In the genomic region with DNA sequence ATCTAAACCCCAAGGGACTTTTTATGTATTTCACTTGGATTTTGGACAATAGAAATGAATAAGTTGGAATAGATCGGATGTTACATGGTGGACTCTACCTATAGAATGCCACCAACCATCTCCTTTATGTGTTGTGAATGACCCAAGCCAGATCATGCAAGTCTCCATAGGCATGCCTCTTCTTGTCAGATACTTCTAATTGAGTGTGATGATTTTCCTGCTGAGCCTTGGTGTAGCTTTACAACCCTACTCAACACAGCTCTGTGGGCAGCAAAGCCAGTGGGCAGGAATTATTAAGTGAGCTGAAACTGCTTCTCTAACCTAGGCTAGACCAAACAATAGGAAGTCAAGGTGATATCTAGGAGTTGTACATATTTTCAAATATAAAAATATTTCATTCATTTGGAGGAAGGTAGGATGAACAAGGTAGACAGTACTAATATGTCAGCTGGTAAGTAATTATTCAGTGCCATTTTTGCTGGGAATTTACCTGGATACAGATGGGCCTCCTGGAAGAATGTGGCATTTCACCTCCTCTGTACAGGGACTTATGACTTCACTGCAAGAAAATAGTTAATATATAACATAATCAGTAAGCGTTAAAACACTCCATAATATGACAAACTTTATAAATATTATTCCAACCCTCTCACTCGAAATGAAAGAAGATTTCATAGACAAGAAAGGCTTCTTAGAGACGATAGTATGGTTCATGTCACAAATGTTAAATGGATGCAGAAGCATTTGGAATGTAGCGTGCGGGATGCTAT, we compare ENCODE assay signal across 36 cellular contexts.
"Had no signal": no experiment of that assay in that cellular context is flagged by ENCODE, and none has a peak within 500 bp of the region (broad histone marks: within the 10 kb centered on the region; RNA-seq: fewer than 3 reads in every experiment).

No MANE protein-coding gene starts in this region.

- H3K4me3 ChIP-seq: cardiac muscle cell, MG63, PC-9 had no signal

- H3K27ac ChIP-seq: cardiac muscle cell, PC-9, RWPE1, VCaP had no signal

- DNase-seq: activated B cell treated with CpG ODN at 0.5 μM for 24 hours; activated CD4-positive, alpha-beta memory T cell treated with anti-CD3 and anti-CD28 coated beads for 36 hours; activated CD4-positive, alpha-beta T cell treated with anti-CD3 and anti-CD28 coated beads for 4 hours; activated CD4-positive, alpha-beta T cell treated with anti-CD3 and anti-CD28 coated beads, Interleukin-2, amount 50 U/mL, for 1 hour; activated CD4-positive, CD25-positive, alpha-beta regulatory T cell treated with anti-CD3 and anti-CD28 coated beads, Interleukin-2, amount 50 U/mL, for 72 hours; activated CD8-positive, alpha-beta memory T cell treated with anti-CD3 and anti-CD28 coated beads, Interleukin-2, amount 50 U/mL, for 4 hours; activated effector memory CD4-positive, alpha-beta T cell treated with Interleukin-2 at 50 U/mL for 16 hours; activated naive CD4-positive, alpha-beta T cell treated with anti-CD3 and anti-CD28 coated beads, Interleukin-2, amount 10 ng/mL, durations not matched to agents 7 days and 5 days; activated naive CD8-positive, alpha-beta T cell treated with anti-CD3 and anti-CD28 coated beads, Interleukin-2, amount 50 U/mL, for 24 hours; activated T-cell treated with anti-CD3 and anti-CD28 coated beads for 4 hours; activated T-cell treated with anti-CD3 and anti-CD28 coated beads, Interleukin-2, amount 50 U/mL, for 4 hours; anterior cingulate cortex; Kasumi-1; KG1; MG63; NCI-H1048; NCI-H1105 treated with DMSO at 0.1 percent for 48 hours; NCI-H1436 treated with DMSO at 0.1 percent for 48 hours; NCI-H187; NCI-H2029 treated with DMSO at 0.1 percent for 48 hours; NCI-H2107; NCI-H226; NCI-H446 treated with DMSO at 0.1 percent for 48 hours; NCI-H524; NK-92 treated with Interleukin-12 subunit alpha and Interleukin-12 subunit beta, amount 100 ng/mL, for 24 hours; PC-9; SIG-M5; T-cell; T-helper 2 cell; T-helper 9 cell had no signal

- H3K4me1 Mint-ChIP-seq: activated B cell treated with CpG ODN at 0.5 μM for 24 hours; activated naive CD4-positive, alpha-beta T cell treated with anti-CD3 and anti-CD28 coated beads, Interleukin-2, amount 10 ng/mL, durations not matched to agents 7 days and 5 days; activated naive CD8-positive, alpha-beta T cell treated with anti-CD3 and anti-CD28 coated beads, Interleukin-2, amount 50 U/mL, for 24 hours; central memory CD8-positive, alpha-beta T cell; T-cell had no signal

- H3K9me3 ChIP-seq: MG63 had no signal

- H3K4me3 Mint-ChIP-seq: activated B cell treated with CpG ODN at 0.5 μM for 24 hours; activated CD4-positive, alpha-beta memory T cell treated with anti-CD3 and anti-CD28 coated beads for 36 hours; activated naive CD4-positive, alpha-beta T cell treated with anti-CD3 and anti-CD28 coated beads, Interleukin-2, amount 10 ng/mL, durations not matched to agents 7 days and 5 days; activated naive CD8-positive, alpha-beta T cell; activated naive CD8-positive, alpha-beta T cell treated with anti-CD3 and anti-CD28 coated beads, Interleukin-2, amount 50 U/mL, for 24 hours; activated T-cell treated with anti-CD3 and anti-CD28 coated beads, Interleukin-2, amount 50 U/mL, for 4 hours; brain; central memory CD8-positive, alpha-beta T cell; T-cell had no signal

- H2AFZ ChIP-seq: PC-9 had no signal

- H3K4me2 ChIP-seq: PC-9 had no signal

- H3K27me3 ChIP-seq: MG63 had no signal

- H3K27ac Mint-ChIP-seq: activated B cell treated with CpG ODN at 0.5 μM for 24 hours; activated CD4-positive, alpha-beta memory T cell treated with anti-CD3 and anti-CD28 coated beads for 36 hours; activated naive CD4-positive, alpha-beta T cell treated with anti-CD3 and anti-CD28 coated beads, Interleukin-2, amount 10 ng/mL, durations not matched to agents 7 days and 5 days; activated naive CD8-positive, alpha-beta T cell; activated naive CD8-positive, alpha-beta T cell treated with anti-CD3 and anti-CD28 coated beads, Interleukin-2, amount 50 U/mL, for 24 hours; brain; T-cell had no signal

- H3K36me3 ChIP-seq: cardiac muscle cell, MG63 had no signal

- H3K36me3 Mint-ChIP-seq: activated CD4-positive, alpha-beta memory T cell treated with anti-CD3 and anti-CD28 coated beads for 36 hours; activated naive CD4-positive, alpha-beta T cell treated with anti-CD3 and anti-CD28 coated beads, Interleukin-2, amount 10 ng/mL, durations not matched to agents 7 days and 5 days; activated naive CD8-positive, alpha-beta T cell; brain; T-cell had no signal

- H3K27me3 Mint-ChIP-seq: activated B cell treated with CpG ODN at 0.5 μM for 24 hours; activated CD4-positive, alpha-beta memory T cell treated with anti-CD3 and anti-CD28 coated beads for 36 hours; activated naive CD4-positive, alpha-beta T cell treated with anti-CD3 and anti-CD28 coated beads, Interleukin-2, amount 10 ng/mL, durations not matched to agents 7 days and 5 days; activated naive CD8-positive, alpha-beta T cell; activated naive CD8-positive, alpha-beta T cell treated with anti-CD3 and anti-CD28 coated beads, Interleukin-2, amount 50 U/mL, for 24 hours; central memory CD8-positive, alpha-beta T cell; T-cell had no signal

- H3K9me3 Mint-ChIP-seq: activated B cell treated with CpG ODN at 0.5 μM for 24 hours had no signal
